In the genomic region with DNA sequence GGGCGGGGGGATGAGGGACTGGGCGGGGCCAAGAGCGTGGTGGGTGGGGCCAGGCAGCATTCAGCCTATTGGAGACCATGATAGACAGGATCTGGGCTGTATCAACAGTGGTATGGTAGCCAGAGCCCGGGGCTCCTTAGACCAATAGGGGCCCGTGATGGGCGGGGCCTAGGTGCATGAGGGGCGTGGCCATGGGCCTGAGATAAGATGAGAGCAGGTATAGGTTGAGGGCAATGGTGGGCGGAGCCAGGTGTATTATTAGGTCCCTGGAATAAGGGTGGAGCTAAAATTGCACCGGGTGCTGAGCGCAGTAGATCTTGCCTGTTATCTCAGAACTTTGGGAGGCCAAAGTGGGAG, we compare ENCODE assay signal across 10 cellular contexts. TPM values are rescaled to one million over a fixed set of nuclear protein-coding genes. Genes with fewer than 3 reads are reported as not detected.
DNase-seq lines count a peak whose midpoint lies in the region; ATAC-seq and TF ChIP-seq lines count a peak whose summit lies in the region.
"Had no signal": no experiment of that assay in that cellular context is flagged by ENCODE, and none has a peak within 500 bp of the region (broad histone marks: within the 10 kb centered on the region; RNA-seq: fewer than 3 reads in every experiment).

No MANE protein-coding gene starts in this region.

- H3K27ac ChIP-seq in prostate gland: no peak overlapping the region
- H3K27ac ChIP-seq: body of pancreas had no signal

- no peaks in the 10 kb centered on the region for H3K36me3 ChIP-seq in prostate gland

- H3K9me3 ChIP-seq in prostate gland: no peaks in the 10 kb centered on the region
- H3K9me3 ChIP-seq: body of pancreas had no signal

- no peak overlapping the region for H3K4me3 Mint-ChIP-seq in nephron progenitor cell
- H3K4me3 Mint-ChIP-seq in mesothelial cell of epicardium: no peak overlapping the region

- 84% methylated on average over 10 of the region's 10 CpGs for WGBS in prostate gland

- H3K4me1 Mint-ChIP-seq in nephron progenitor cell (peaks cover 13% of the 10 kb centered on the region), mesothelial cell of epicardium (peaks cover 11% of the 10 kb centered on the region)

- DNase-seq in GM13976 (ENCODE audit: low spot score): peak; percentile 75
- DNase-seq in NCI-H226: peak; percentile 56
- peak; percentile 89 for DNase-seq in activated T-cell treated with anti-CD3 and anti-CD28 coated beads, Interleukin-2, amount 50 U/mL, for 48 hours
- DNase-seq in nephron progenitor cell: peak; percentile 75
- no peak for DNase-seq in middle frontal gyrus (ENCODE audit: extremely low spot score, low spot score)
- no peak for DNase-seq in prostate gland (ENCODE audit: low spot score)
- DNase-seq in mesothelial cell of epicardium (ENCODE audit: low spot score in 2 of 2, unreplicated experiment in 2 of 2): no peak

- TF ChIP-seq POLR2A in prostate gland (IDR thresholded peaks at IDR 0.05): no peak

- H3K4me1 ChIP-seq in prostate gland (replicated peaks): no peaks in the 10 kb centered on the region

- H3K27me3 ChIP-seq in prostate gland (replicated peaks; ENCODE audit: insufficient read depth): no peaks in the 10 kb centered on the region
- H3K27me3 ChIP-seq: body of pancreas had no signal

- in situ Hi-C loops in GM13976 (cut with MboI; ENCODE audit: low sequenced_read_pairs, unreplicated experiment): no loop called here

- no peak for ATAC-seq in GM18868 (IDR thresholded peaks at IDR 0.05; ENCODE audit: unreplicated experiment)
- ATAC-seq: body of pancreas had no signal

- H3K27ac Mint-ChIP-seq in nephron progenitor cell: peak overlapping the region; percentile 36
- no peak overlapping the region for H3K27ac Mint-ChIP-seq in mesothelial cell of epicardium

- H3K9me3 Mint-ChIP-seq in nephron progenitor cell (no peaks in the 10 kb centered on the region), mesothelial cell of epicardium (no peaks in the 10 kb centered on the region)

- no peak for TF ChIP-seq CTCF in GM13976 (IDR thresholded peaks at IDR 0.05; ENCODE audit: borderline replicate concordance, control extremely low read depth, extremely low read depth, insufficient read depth, missing control alignments)
- TF ChIP-seq CTCF in nephron progenitor cell (IDR thresholded peaks at IDR 0.05): no peak
- no peak for TF ChIP-seq CTCF in prostate gland (IDR thresholded peaks at IDR 0.05)
- no peak for TF ChIP-seq CTCF in mesothelial cell of epicardium (IDR thresholded peaks at IDR 0.05; ENCODE audit: unreplicated experiment)

- no peak overlapping the region for H3K4me3 ChIP-seq in prostate gland
- H3K4me3 ChIP-seq: body of pancreas had no signal

- H3K36me3 Mint-ChIP-seq in nephron progenitor cell (ENCODE audit: low read depth) (no peaks in the 10 kb centered on the region), mesothelial cell of epicardium (no peaks in the 10 kb centered on the region)

- peaks cover 3% of the 10 kb centered on the region for H3K27me3 Mint-ChIP-seq in nephron progenitor cell (ENCODE audit: low read depth, poor library complexity)
- H3K27me3 Mint-ChIP-seq in mesothelial cell of epicardium (ENCODE audit: low read depth): no peaks in the 10 kb centered on the region

- intact Hi-C loops in prostate gland (cut with DNase I): no loop called here

RNA-seq across cellular contexts. Expression of a gene that starts 5.3 kb away (rescaled TPM):
- 10 to 100 TPM; 16.2 to 25.1 TPM for total RNA-seq in prostate gland
- 18.0 to 22.5 TPM (median 20.1 TPM) in 3 replicates for total RNA-seq in mesothelial cell of epicardium

RNA-seq across cellular contexts. Expression of a gene that starts 18.8 kb away (rescaled TPM):
- 100 to 1,000 TPM in 1 of 2 donors, 10 to 100 TPM in 1; 82.9 to 101 TPM for total RNA-seq in prostate gland
- 492 to 501 TPM (median 493 TPM) in 3 replicates for total RNA-seq in mesothelial cell of epicardium

RNA-seq across cellular contexts. Expression of a gene that starts 21.7 kb away (rescaled TPM):
- total RNA-seq in prostate gland: 10 to 100 TPM in 1 of 2 donors, 1 to 10 TPM in 1; 8.9 to 26.2 TPM
- total RNA-seq in mesothelial cell of epicardium: 2.4 to 3.8 TPM (median 3.2 TPM) in 3 replicates

RNA-seq across cellular contexts. Expression of a gene that starts 23.9 kb away (rescaled TPM):
- total RNA-seq in prostate gland (not detected), mesothelial cell of epicardium (not detected in 3 replicates)
- total RNA-seq: body of pancreas, pulmonary artery endothelial cell had no signal

RNA-seq across cellular contexts. Expression of a gene that starts 24.3 kb away (rescaled TPM):
- total RNA-seq in prostate gland (100 to 1,000 TPM; 216 to 377 TPM), mesothelial cell of epicardium (232 to 245 TPM (median 242 TPM) in 3 replicates)

Comparison
In these comparisons a context has a peak if more than half of its experiments do, and no peak if none do; other contexts are left out.
1. DNase-seq: peak in GM13976 (single experiment), NCI-H226 (single experiment), activated T-cell treated with anti-CD3 and anti-CD28 coated beads, Interleukin-2, amount 50 U/mL, for 48 hours (2 of 2) and nephron progenitor cell (single experiment); none in middle frontal gyrus (single experiment), prostate gland (single experiment) and mesothelial cell of epicardium (0 of 2).